ENCODE assay signal across 8 cellular contexts in the genomic region with DNA sequence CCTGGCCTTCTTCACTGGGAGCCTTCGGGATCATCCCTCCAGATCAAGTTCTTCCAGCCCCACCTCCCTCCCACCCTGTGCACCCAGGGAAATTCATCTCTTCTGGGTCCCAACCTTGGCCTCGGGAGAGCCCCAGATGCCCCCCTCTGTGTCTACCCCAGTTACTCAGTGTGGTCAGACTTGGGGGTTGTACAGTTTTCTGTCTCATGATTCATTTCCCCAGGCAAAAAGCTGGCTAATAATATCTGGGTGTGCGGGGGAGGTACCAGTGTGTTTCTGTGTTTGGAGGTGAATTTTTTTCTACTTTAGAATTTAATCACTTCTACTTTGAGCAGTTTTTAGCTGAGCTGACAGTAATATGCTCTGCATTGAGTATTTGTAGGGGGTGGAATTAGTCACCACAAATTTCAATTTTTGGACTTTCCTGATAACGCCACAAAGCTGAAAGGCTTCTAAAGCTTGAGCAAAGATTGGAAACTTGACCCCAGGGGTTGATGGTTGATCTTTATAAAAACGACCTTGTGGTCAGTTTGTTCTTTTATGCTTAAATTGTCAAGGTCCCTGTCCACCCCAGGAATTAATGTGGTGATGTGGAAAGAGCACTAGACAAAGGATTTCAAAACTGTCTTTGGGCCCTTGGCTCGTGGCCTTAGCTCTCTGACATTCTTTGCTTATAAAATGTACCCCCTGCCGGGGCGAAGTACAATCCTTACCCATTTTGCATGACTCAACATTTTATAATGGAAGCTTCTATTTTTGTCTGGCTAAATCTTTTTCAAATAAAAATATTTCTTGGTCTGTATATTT.
A peak's percentile ranks its signal among the peaks of the same experiment; 100 is the strongest.
DNase-seq lines count a peak whose midpoint lies in the region; ATAC-seq and TF ChIP-seq lines count a peak whose summit lies in the region.

No MANE protein-coding gene starts in this region.

- WGBS in ovary, 3 donors: 5 to 16% (median 7%) methylated on average over 8 of the region's 8 CpGs

- no peak for TF ChIP-seq CTCF in breast epithelium (IDR thresholded peaks at IDR 0.05)
- TF ChIP-seq CTCF in ovary (IDR thresholded peaks at IDR 0.05): peak in 1 of 3 donors; percentile 9

- H3K4me3 ChIP-seq in breast epithelium (no peak overlapping the region), ovary (no peak overlapping the region)

- peak; percentile 77 for DNase-seq in stimulated activated naive CD4-positive, alpha-beta T cell treated with Interleukin-2 at 50 U/mL for 16 hours (lab: John Stamatoyannopoulos, UW)
- no peak for DNase-seq in stimulated activated naive CD4-positive, alpha-beta T cell (lab: John Stamatoyannopoulos, UW)
- DNase-seq in T-helper 22 cell (ENCODE audit: low read depth) (peak; percentile 28), breast epithelium (ENCODE audit: low spot score in 2 of 2) (no peak), ovary (peak; percentile 50 to 63 (median 61)), NCI-H1048 (lab: John Stamatoyannopoulos, UW) (no peak), epidermal melanocyte (ENCODE audit: insufficient read length, low spot score) (no peak)

- H3K36me3 ChIP-seq in breast epithelium: no peaks in the 10 kb centered on the region
- H3K36me3 ChIP-seq in ovary: no peaks in the 10 kb centered on the region

- no peak for TF ChIP-seq EP300 in ovary (IDR thresholded peaks at IDR 0.05)

- no peaks in the 10 kb centered on the region for H3K9me3 ChIP-seq in breast epithelium
- H3K9me3 ChIP-seq in ovary: no peaks in the 10 kb centered on the region

- peak; percentile 76 for ATAC-seq in HG03039 (IDR thresholded peaks at IDR 0.05; ENCODE audit: unreplicated experiment)

- H3K4me1 ChIP-seq in breast epithelium (peaks cover 0 to 4% of the 10 kb centered on the region in 2 donors), ovary (ENCODE audit: insufficient read depth) (peaks cover 17% of the 10 kb centered on the region)

- TF ChIP-seq POLR2A in breast epithelium (IDR thresholded peaks at IDR 0.05) (no peak), ovary (IDR thresholded peaks at IDR 0.05) (no peak)

- H3K27ac ChIP-seq in breast epithelium: peak overlapping the region; percentile 74 to 83
- peak overlapping the region; percentile 22 to 72 for H3K27ac ChIP-seq in ovary

- intact Hi-C loops in breast epithelium (cut with DNase I; ENCODE audit: low total_unique reads): no loop called here
- intact Hi-C loops in ovary (cut with DNase I): loop anchor here (5.0 to 10.0 kb wide), 5 partner anchors 44 to 472 kb away; no protein-coding TSS in a partner anchor

- no peaks in the 10 kb centered on the region for H3K27me3 ChIP-seq in breast epithelium
- no peaks in the 10 kb centered on the region for H3K27me3 ChIP-seq in ovary

Comparison
In these comparisons a context has a peak if more than half of its experiments do, and no peak if none do; other contexts are left out.
1. DNase-seq: peak in stimulated activated naive CD4-positive, alpha-beta T cell treated with Interleukin-2 at 50 U/mL for 16 hours (single experiment), T-helper 22 cell (single experiment) and ovary (5 of 5); none in stimulated activated naive CD4-positive, alpha-beta T cell (0 of 6), breast epithelium (0 of 2), NCI-H1048 (single experiment) and epidermal melanocyte (single experiment).